In genomic region chr6:126050795-126051194, GRCh38 we compare ENCODE assay signal across 36 cellular contexts.
"Had no signal": no experiment of that assay in that cellular context is flagged by ENCODE, and none has a peak within 500 bp of the region (broad histone marks: within the 10 kb centered on the region; RNA-seq: fewer than 3 reads in every experiment).

No MANE protein-coding gene starts in this region.

- H3K36me3 ChIP-seq: adrenal gland, breast epithelium had no signal

- H3K4me1 Mint-ChIP-seq: activated B cell treated with CpG ODN at 0.5 μM for 24 hours; activated naive CD8-positive, alpha-beta T cell treated with anti-CD3 and anti-CD28 coated beads for 36 hours; activated T-helper 17 cell treated with anti-CD3 and anti-CD28 coated beads, Interleukin-2, amount 50 U/mL, for 72 hours had no signal

- H3K27me3 Mint-ChIP-seq: activated B cell treated with CpG ODN at 0.5 μM for 24 hours; activated CD4-positive, alpha-beta memory T cell treated with anti-CD3 and anti-CD28 coated beads for 36 hours; activated CD8-positive, alpha-beta T cell treated with anti-CD3 and anti-CD28 coated beads for 36 hours; activated naive CD8-positive, alpha-beta T cell treated with anti-CD3 and anti-CD28 coated beads for 36 hours; activated T-helper 17 cell treated with anti-CD3 and anti-CD28 coated beads, Interleukin-2, amount 50 U/mL, for 72 hours had no signal

- H3K27ac Mint-ChIP-seq: activated B cell treated with CpG ODN at 0.5 μM for 24 hours; activated CD4-positive, alpha-beta memory T cell treated with anti-CD3 and anti-CD28 coated beads for 36 hours; activated CD8-positive, alpha-beta T cell treated with anti-CD3 and anti-CD28 coated beads for 36 hours; activated naive CD4-positive, alpha-beta T cell treated with anti-CD3 and anti-CD28 coated beads for 36 hours; activated naive CD8-positive, alpha-beta T cell treated with anti-CD3 and anti-CD28 coated beads for 36 hours; activated T-cell treated with anti-CD3 and anti-CD28 coated beads, Interleukin-2, amount 50 U/mL, for 72 hours; activated T-helper 1 cell treated with anti-CD3 and anti-CD28 coated beads, Interleukin-12 subunit alpha, Interleukin-12 subunit beta, Interleukin-2, Interleukin-4 antibody, amounts not matched to agents 30 ng/mL and 10 ng/mL and 1 ng/mL, durations not matched to agents 14 hours and 24 hours and 36 hours; activated T-helper 17 cell treated with anti-CD3 and anti-CD28 coated beads, Interleukin-2, amount 50 U/mL, for 72 hours; T-helper 1 cell treated with Interleukin-12 subunit alpha and Interleukin-12 subunit beta and Interleukin-4 antibody, amounts not matched to agents 30 μg/mL and 1 μg/mL, for 36 hours; T-helper 2 cell treated with Interferon-gamma antibody and Interleukin-4, amounts not matched to agents 5 μg/mL and 100 μg/mL, for 36 hours had no signal

- H3K4me3 ChIP-seq: adrenal gland, body of pancreas, breast epithelium had no signal

- H3K4me1 ChIP-seq: breast epithelium had no signal

- H3K27ac ChIP-seq: adrenal gland, body of pancreas, brain microvascular endothelial cell, breast epithelium, VCaP had no signal

- ATAC-seq: activated CD8-positive, alpha-beta T cell treated with anti-CD3 and anti-CD28 coated beads for 36 hours; activated naive CD4-positive, alpha-beta T cell treated with anti-CD3 and anti-CD28 coated beads, Interleukin-2, amount 50 U/mL, for 72 hours; activated T-cell treated with anti-CD3 and anti-CD28 coated beads, Interleukin-2, amount 50 U/mL, for 4 hours; activated T-cell treated with anti-CD3 and anti-CD28 coated beads, Interleukin-2, amount 50 U/mL, for 72 hours; activated T-helper 17 cell treated with anti-CD3 and anti-CD28 coated beads, Interleukin-2, amount 50 U/mL, for 72 hours; body of pancreas had no signal

- H3K9me3 Mint-ChIP-seq: activated B cell treated with CpG ODN at 0.5 μM for 24 hours; activated CD4-positive, alpha-beta memory T cell treated with anti-CD3 and anti-CD28 coated beads for 36 hours; activated CD8-positive, alpha-beta T cell treated with anti-CD3 and anti-CD28 coated beads for 36 hours; activated naive CD4-positive, alpha-beta T cell treated with anti-CD3 and anti-CD28 coated beads for 36 hours; activated naive CD8-positive, alpha-beta T cell treated with anti-CD3 and anti-CD28 coated beads for 36 hours; activated T-cell treated with anti-CD3 and anti-CD28 coated beads, Interleukin-2, amount 50 U/mL, for 4 hours; activated T-helper 1 cell treated with anti-CD3 and anti-CD28 coated beads, Interleukin-12 subunit alpha, Interleukin-12 subunit beta, Interleukin-2, Interleukin-4 antibody, amounts not matched to agents 30 ng/mL and 10 ng/mL and 1 ng/mL, durations not matched to agents 14 hours and 24 hours and 36 hours; activated T-helper 17 cell treated with anti-CD3 and anti-CD28 coated beads, Interleukin-2, amount 50 U/mL, for 72 hours; T-helper 1 cell treated with Interleukin-12 subunit alpha and Interleukin-12 subunit beta and Interleukin-4 antibody, amounts not matched to agents 30 μg/mL and 1 μg/mL, for 36 hours had no signal

- FAIRE-seq: astrocyte, TTC549 had no signal

- DNase-seq: activated B cell treated with CpG ODN at 0.5 μM for 24 hours; activated CD4-positive, alpha-beta memory T cell treated with anti-CD3 and anti-CD28 coated beads for 36 hours; activated CD4-positive, alpha-beta T cell treated with anti-CD3 and anti-CD28 coated beads for 4 hours; activated CD4-positive, alpha-beta T cell treated with anti-CD3 and anti-CD28 coated beads, Interleukin-2, amount 50 U/mL, for 1 hour; activated CD4-positive, alpha-beta T cell treated with anti-CD3 and anti-CD28 coated beads, Interleukin-2, amount 50 U/mL, for 4 hours; activated CD4-positive, CD25-positive, alpha-beta regulatory T cell treated with anti-CD3 and anti-CD28 coated beads, Interleukin-2, amount 50 U/mL, for 72 hours; activated CD8-positive, alpha-beta memory T cell treated with anti-CD3 and anti-CD28 coated beads, Interleukin-2, amount 50 U/mL, for 4 hours; activated CD8-positive, alpha-beta T cell treated with anti-CD3 and anti-CD28 coated beads for 36 hours; activated effector memory CD4-positive, alpha-beta T cell treated with anti-CD3 and anti-CD28 coated beads, Interleukin-2, amount 50 U/mL, for 16 hours; activated gamma-delta T cell treated with Interleukin-2 at 50 U/mL for 16 hours; activated naive CD4-positive, alpha-beta T cell; activated naive CD4-positive, alpha-beta T cell treated with anti-CD3 and anti-CD28 coated beads for 36 hours; activated naive CD4-positive, alpha-beta T cell treated with anti-CD3 and anti-CD28 coated beads, Interleukin-2, amount 50 U/mL, for 16 hours; activated naive CD8-positive, alpha-beta T cell treated with anti-CD3 and anti-CD28 coated beads for 36 hours; activated T-cell treated with anti-CD3 and anti-CD28 coated beads for 4 hours; activated T-cell treated with anti-CD3 and anti-CD28 coated beads, Interleukin-2, amount 50 U/mL, for 1 hour; activated T-cell treated with anti-CD3 and anti-CD28 coated beads, Interleukin-2, amount 50 U/mL, for 4 hours; activated T-cell treated with anti-CD3 and anti-CD28 coated beads, Interleukin-2, amount 50 U/mL, for 72 hours; adrenal gland; amniotic stem cell; aorta; body of pancreas; brain microvascular endothelial cell; central memory CD4-positive, alpha-beta T cell; T-helper 1 cell; T-helper 2 cell; T-helper 9 cell had no signal

- H3K4me3 Mint-ChIP-seq: activated B cell treated with CpG ODN at 0.5 μM for 24 hours; activated CD4-positive, alpha-beta memory T cell treated with anti-CD3 and anti-CD28 coated beads for 36 hours; activated CD8-positive, alpha-beta T cell treated with anti-CD3 and anti-CD28 coated beads for 36 hours; activated naive CD4-positive, alpha-beta T cell treated with anti-CD3 and anti-CD28 coated beads for 36 hours; activated naive CD8-positive, alpha-beta T cell treated with anti-CD3 and anti-CD28 coated beads for 36 hours; activated T-cell treated with anti-CD3 and anti-CD28 coated beads, Interleukin-2, amount 50 U/mL, for 4 hours; activated T-cell treated with anti-CD3 and anti-CD28 coated beads, Interleukin-2, amount 50 U/mL, for 72 hours; activated T-helper 1 cell treated with anti-CD3 and anti-CD28 coated beads, Interleukin-12 subunit alpha, Interleukin-12 subunit beta, Interleukin-2, Interleukin-4 antibody, amounts not matched to agents 30 ng/mL and 10 ng/mL and 1 ng/mL, durations not matched to agents 14 hours and 24 hours and 36 hours; activated T-helper 17 cell treated with anti-CD3 and anti-CD28 coated beads, Interleukin-2, amount 50 U/mL, for 72 hours; T-helper 1 cell treated with Interleukin-12 subunit alpha and Interleukin-12 subunit beta and Interleukin-4 antibody, amounts not matched to agents 30 μg/mL and 1 μg/mL, for 36 hours; T-helper 2 cell treated with Interferon-gamma antibody and Interleukin-4, amounts not matched to agents 5 μg/mL and 100 μg/mL, for 36 hours had no signal

- H3K9me3 ChIP-seq: adrenal gland, body of pancreas, breast epithelium had no signal

- H3K27me3 ChIP-seq: adrenal gland, body of pancreas, brain microvascular endothelial cell, breast epithelium had no signal
